In the genomic region with DNA sequence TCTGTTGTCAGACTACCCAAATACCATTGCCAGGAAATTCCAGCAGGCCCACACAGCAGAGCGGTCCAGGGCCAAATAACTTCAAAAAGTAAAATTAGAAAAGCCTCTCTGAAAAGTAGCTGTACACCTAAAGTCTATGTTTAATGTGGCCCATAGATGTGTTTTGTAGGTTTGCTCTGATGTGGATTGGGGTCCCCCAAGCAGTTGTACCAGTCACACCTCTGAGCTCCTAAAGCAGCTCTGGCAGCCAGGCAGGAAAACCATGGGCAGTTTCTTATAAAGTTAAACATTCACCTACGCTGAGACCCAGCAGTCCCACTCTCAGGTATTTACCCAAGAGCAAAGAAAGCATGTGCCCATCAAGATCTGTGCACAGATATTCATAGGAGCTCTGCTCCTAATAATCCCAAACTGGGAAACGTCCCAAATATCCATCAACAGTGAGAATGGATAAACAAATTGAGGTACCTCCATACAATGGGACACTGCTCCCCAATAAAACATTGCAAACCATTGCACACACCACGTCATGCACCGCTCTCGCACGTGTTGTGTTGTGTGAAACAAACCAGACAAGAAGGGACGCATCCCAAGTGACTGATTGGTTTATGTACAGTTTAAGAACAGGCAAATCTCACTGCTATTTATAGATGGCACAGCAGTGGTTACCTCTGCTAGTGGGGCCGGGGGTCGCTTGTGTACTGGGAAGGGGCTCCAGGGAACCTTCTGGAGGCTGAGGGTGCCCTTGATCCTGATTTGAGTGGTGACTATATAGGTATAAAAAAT, we compare ENCODE assay signal across 8 cellular contexts. TPM values are rescaled to one million over a fixed set of nuclear protein-coding genes. Genes with fewer than 3 reads are reported as not detected.
DNase-seq lines count a peak whose midpoint lies in the region; ATAC-seq and TF ChIP-seq lines count a peak whose summit lies in the region.

No MANE protein-coding gene starts in this region.

- H3K4me3 Mint-ChIP-seq in activated naive CD4-positive, alpha-beta T cell treated with anti-CD3 and anti-CD28 coated beads, Interleukin-2, amount 10 ng/mL, durations not matched to agents 7 days and 5 days: peak overlapping the region; percentile 46

- DNase-seq in activated naive CD4-positive, alpha-beta T cell treated with anti-CD3 and anti-CD28 coated beads, Interleukin-2, amount 10 ng/mL, durations not matched to agents 7 days and 5 days: no peak
- DNase-seq in activated naive CD4-positive, alpha-beta T cell treated with anti-CD3 and anti-CD28 coated beads, Interleukin-2, amount 50 U/mL, for 16 hours: no peak
- DNase-seq in PC-3 (no peak), hepatocyte (ENCODE audit: low spot score) (peak; percentile 52), upper lobe of left lung (peak in 1 of 2 donors; percentile 41), GM19240 (ENCODE audit: insufficient read length, low spot score) (no peak), NCI-H510A (lab: John Stamatoyannopoulos, UW) (no peak), cerebellum (ENCODE audit: low spot score) (no peak)

- peak overlapping the region; percentile 49 for H3K4me2 ChIP-seq in PC-3 (ENCODE audit: low read length)
- H3K4me2 ChIP-seq in hepatocyte: peak overlapping the region; percentile 62

- CTCF ChIA-PET in activated naive CD4-positive, alpha-beta T cell treated with anti-CD3 and anti-CD28 coated beads, Interleukin-2, amount 10 ng/mL, durations not matched to agents 7 days and 5 days (lab: Charles Lee): interaction anchor here (0.8 to 1.9 kb wide), 7 partner anchors 10 to 326 kb away, joined by 3 to 9 read pairs (median 3); a partner anchor contains a TSS
- CTCF ChIA-PET in PC-3 (lab: Charles Lee): interaction anchor here (0.7 kb wide), 1 partner anchor 30 kb away, joined by 3 read pairs; no protein-coding TSS in a partner anchor

- TF ChIP-seq CTCF in PC-3 (conservative IDR thresholded peaks at IDR 0.05; ENCODE audit: low read depth, low read length): no peak
- TF ChIP-seq CTCF in hepatocyte (IDR thresholded peaks at IDR 0.05; ENCODE audit: poor library complexity): no peak
- TF ChIP-seq CTCF in upper lobe of left lung (IDR thresholded peaks at IDR 0.05): no peak

- no peaks in the 10 kb centered on the region for H3K9me2 ChIP-seq in PC-3 (replicated peaks; ENCODE audit: low read length)
- no peaks in the 10 kb centered on the region for H3K9me2 ChIP-seq in hepatocyte (replicated peaks; ENCODE audit: insufficient read depth)

- H3K9me3 ChIP-seq in PC-3 (ENCODE audit: low read length) (no peaks in the 10 kb centered on the region), hepatocyte (ENCODE audit: low read depth) (no peaks in the 10 kb centered on the region), upper lobe of left lung (no peaks in the 10 kb centered on the region)

- POLR2A ChIA-PET in PC-3 (lab: Charles Lee; ENCODE audit: unreplicated experiment): no interaction called here

- peak overlapping the region; percentile 84 for H3K27ac Mint-ChIP-seq in activated naive CD4-positive, alpha-beta T cell treated with anti-CD3 and anti-CD28 coated beads, Interleukin-2, amount 10 ng/mL, durations not matched to agents 7 days and 5 days

- no peaks in the 10 kb centered on the region for H3F3A ChIP-seq in PC-3 (ENCODE audit: low read length, unreplicated experiment)

- 17% methylated on average over 10 of the region's 10 CpGs for WGBS in hepatocyte (ENCODE audit: low lambda C conversion rate, missing lambda C conversion rate)
- WGBS in upper lobe of left lung, 2 donors: 46 to 47% methylated on average over 9 of the region's 10 CpGs

- peaks cover 74% of the 10 kb centered on the region for H3K4me1 Mint-ChIP-seq in activated naive CD4-positive, alpha-beta T cell treated with anti-CD3 and anti-CD28 coated beads, Interleukin-2, amount 10 ng/mL, durations not matched to agents 7 days and 5 days

- H3K27me3 Mint-ChIP-seq in activated naive CD4-positive, alpha-beta T cell treated with anti-CD3 and anti-CD28 coated beads, Interleukin-2, amount 10 ng/mL, durations not matched to agents 7 days and 5 days: peaks cover 16% of the 10 kb centered on the region

- TF ChIP-seq EP300 in upper lobe of left lung (IDR thresholded peaks at IDR 0.05): no peak

- H2AFZ ChIP-seq in PC-3 (ENCODE audit: low read length): peak overlapping the region; percentile 59
- no peak overlapping the region for H2AFZ ChIP-seq in hepatocyte

- no peaks in the 10 kb centered on the region for H4K20me1 ChIP-seq in PC-3 (ENCODE audit: low read length)
- H4K20me1 ChIP-seq in hepatocyte (ENCODE audit: insufficient read depth, poor library complexity, severe bottlenecking): no peaks in the 10 kb centered on the region

- H3K4me1 ChIP-seq in PC-3 (ENCODE audit: insufficient read depth, low read length) (no peaks in the 10 kb centered on the region), hepatocyte (ENCODE audit: insufficient read depth) (peaks cover 38% of the 10 kb centered on the region), upper lobe of left lung (peaks cover 15 to 22% (median 17%) of the 10 kb centered on the region in 4 donors)

- H3K36me3 Mint-ChIP-seq in activated naive CD4-positive, alpha-beta T cell treated with anti-CD3 and anti-CD28 coated beads, Interleukin-2, amount 10 ng/mL, durations not matched to agents 7 days and 5 days: peaks cover 3% of the 10 kb centered on the region

- intact Hi-C loops in PC-3 (cut with micrococcal nuclease): no loop called here

- no peaks in the 10 kb centered on the region for H3K9me3 Mint-ChIP-seq in activated naive CD4-positive, alpha-beta T cell treated with anti-CD3 and anti-CD28 coated beads, Interleukin-2, amount 10 ng/mL, durations not matched to agents 7 days and 5 days

- H3K27me3 ChIP-seq in PC-3 (ENCODE audit: low read length): no peaks in the 10 kb centered on the region
- H3K27me3 ChIP-seq in hepatocyte: no peaks in the 10 kb centered on the region
- H3K27me3 ChIP-seq in upper lobe of left lung: no peaks in the 10 kb centered on the region

- no peaks in the 10 kb centered on the region for H3K79me2 ChIP-seq in PC-3 (ENCODE audit: low read length)
- no peaks in the 10 kb centered on the region for H3K79me2 ChIP-seq in hepatocyte

- no peak for TF ChIP-seq POLR2A in upper lobe of left lung (IDR thresholded peaks at IDR 0.05)

- no peak overlapping the region for H3K27ac ChIP-seq in PC-3 (ENCODE audit: low read length)
- peak overlapping the region; percentile 83 for H3K27ac ChIP-seq in hepatocyte
- H3K27ac ChIP-seq in upper lobe of left lung: peak overlapping the region; percentile 41 to 62 (median 60)

- no peak for ATAC-seq in PC-3
- ATAC-seq in upper lobe of left lung (ENCODE audit: low FRiP score in 2 of 2): peak in 1 of 2 donors; percentile 19

- BruUV-seq in PC-3 (replicated peaks; lab: Mats Ljungman, UMichigan): no TSS peak

- H3K4me3 ChIP-seq in PC-3 (ENCODE audit: low read length) (no peak overlapping the region), hepatocyte (no peak overlapping the region), upper lobe of left lung (peak overlapping the region in 2 of 4 donors; percentile 17 to 21)

- no peak overlapping the region for H3K9ac ChIP-seq in PC-3 (ENCODE audit: low read length)

- H3K36me3 ChIP-seq in PC-3 (ENCODE audit: low read depth, low read length) (no peaks in the 10 kb centered on the region), hepatocyte (replicated peaks; ENCODE audit: insufficient read depth, low read depth) (no peaks in the 10 kb centered on the region), upper lobe of left lung (no peaks in the 10 kb centered on the region)

RNA-seq across cellular contexts. Expression of a gene that starts 15.8 kb away (rescaled TPM):
- not detected in 2 replicates for total RNA-seq in PC-3 (2014; rRNA removed)
- not detected in 2 replicates for total RNA-seq in hepatocyte
- polyA plus RNA-seq in hepatocyte: not detected in 2 replicates
- not detected for total RNA-seq in upper lobe of left lung
- not detected for total RNA-seq in cerebellum

RNA-seq across cellular contexts. Expression of a gene that starts 20.6 kb away (rescaled TPM):
- total RNA-seq in PC-3 (2014; rRNA removed): not detected in 2 replicates
- total RNA-seq in hepatocyte: not detected in 2 replicates
- not detected in 2 replicates for polyA plus RNA-seq in hepatocyte
- total RNA-seq in upper lobe of left lung: not detected
- not detected for total RNA-seq in cerebellum

RNA-seq across cellular contexts. Expression of a gene that starts 23.5 kb away (rescaled TPM):
- total RNA-seq in PC-3 (2014; rRNA removed): not detected in 2 replicates
- not detected in 2 replicates for total RNA-seq in hepatocyte
- not detected in 2 replicates for polyA plus RNA-seq in hepatocyte
- total RNA-seq in upper lobe of left lung: not detected
- not detected for total RNA-seq in cerebellum

RNA-seq across cellular contexts. Expression of a gene that starts 27.8 kb away (rescaled TPM):
- total RNA-seq in PC-3 (2014; rRNA removed): not detected in 2 replicates
- not detected in 2 replicates for total RNA-seq in hepatocyte
- not detected in 2 replicates for polyA plus RNA-seq in hepatocyte
- total RNA-seq in upper lobe of left lung: not detected
- total RNA-seq in cerebellum: not detected

RNA-seq across cellular contexts. Expression of a gene that starts 40.9 kb away (rescaled TPM):
- total RNA-seq in PC-3 (2014; rRNA removed) (12.5 and 15.5 TPM in 2 replicates), hepatocyte (9.0 and 13.1 TPM in 2 replicates), upper lobe of left lung (10 to 100 TPM in 5 of 6 donors, 1 to 10 TPM in 1; 9.4 to 36.6 (median 18.5) TPM), cerebellum (3.2 TPM)
- 18.6 and 33.5 TPM in 2 replicates for polyA plus RNA-seq in hepatocyte
